In the genomic region with DNA sequence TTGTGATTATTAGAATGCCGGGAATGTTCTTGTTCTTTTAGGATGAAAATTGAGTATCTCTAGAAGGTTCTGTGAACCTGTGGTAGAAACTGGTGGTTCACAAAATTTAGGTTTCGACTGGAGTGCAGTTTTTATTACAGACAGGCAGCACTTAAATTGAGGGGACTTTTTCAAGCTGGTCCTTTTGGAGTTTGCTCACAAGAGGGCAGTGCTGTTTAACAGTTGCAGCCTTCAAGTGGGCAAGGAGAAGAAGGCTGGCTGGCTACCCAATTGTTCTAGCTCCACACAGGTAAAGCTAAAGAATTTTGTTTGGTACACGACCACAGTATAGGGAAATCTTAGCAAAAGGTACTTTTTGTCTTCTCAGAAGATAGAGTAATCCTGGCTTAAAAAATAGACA, we compare ENCODE assay signal across 8 cellular contexts.
DNase-seq lines count a peak whose midpoint lies in the region; ATAC-seq and TF ChIP-seq lines count a peak whose summit lies in the region.

No MANE protein-coding gene starts in this region.

- peak overlapping the region; percentile 26 for H2AFZ ChIP-seq in neuron (ENCODE audit: low read depth, low read length)

- ATAC-seq in GM18505 (IDR thresholded peaks at IDR 0.05; ENCODE audit: unreplicated experiment): peak; percentile 75
- peak; percentile 51 for ATAC-seq in HG03039 (IDR thresholded peaks at IDR 0.05; ENCODE audit: unreplicated experiment)

- no peak overlapping the region for H3K4me3 ChIP-seq in BE2C (ENCODE audit: low read depth, low read length)
- no peak overlapping the region for H3K4me3 ChIP-seq in WI38 (ENCODE audit: low read depth, low read length)
- H3K4me3 ChIP-seq in neuron (ENCODE audit: low read length): no peak overlapping the region

- no peaks in the 10 kb centered on the region for H3K4me1 ChIP-seq in BE2C
- peaks cover 1% of the 10 kb centered on the region for H3K4me1 ChIP-seq in neuron (ENCODE audit: insufficient read depth, low read length)

- H3K36me3 ChIP-seq in BE2C (no peaks in the 10 kb centered on the region), neuron (ENCODE audit: insufficient read depth, low read length) (no peaks in the 10 kb centered on the region)

- H3K9me3 ChIP-seq in BE2C (no peaks in the 10 kb centered on the region), neuron (ENCODE audit: low read length) (no peaks in the 10 kb centered on the region)

- H3K27me3 ChIP-seq in BE2C (no peaks in the 10 kb centered on the region; the same call in 1 of the 2 replicates), neuron (ENCODE audit: insufficient read depth, low read length) (no peaks in the 10 kb centered on the region)

- TF ChIP-seq CTCF in BE2C (IDR thresholded peaks at IDR 0.05; ENCODE audit: low read depth, low read length): peak; percentile 86
- peak; percentile 55 for TF ChIP-seq CTCF in WI38 (IDR thresholded peaks at IDR 0.05; ENCODE audit: low read depth, low read length)

- DNase-seq in BE2C: peak; percentile 59
- peak; percentile 55 for DNase-seq in NCI-H2171 (lab: John Stamatoyannopoulos, UW)
- peak; percentile 90 for DNase-seq in fibroblast of peridontal ligament (ENCODE audit: extremely low read depth)
- no peak for DNase-seq in activated effector memory CD4-positive, alpha-beta T cell treated with anti-CD3 and anti-CD28 coated beads, Interleukin-2, amount 50 U/mL, for 16 hours

- no peak for TF ChIP-seq POLR2A in GM18505 (IDR thresholded peaks at IDR 0.05; ENCODE audit: borderline replicate concordance, extremely low read depth, insufficient read depth, insufficient read length)
